ENCODE assay signal across 8 cellular contexts in genomic region chr4:169379688-169380087, GRCh38.
"Had no signal": no experiment of that assay in that cellular context is flagged by ENCODE, and none has a peak within 500 bp of the region (broad histone marks: within the 10 kb centered on the region; RNA-seq: fewer than 3 reads in every experiment).

No MANE protein-coding gene starts in this region.

- DNase-seq: GDM1, GF-D8 had no signal

- FAIRE-seq: G401.6, GM12878, GM12891, GM12892, GM18507, GM19239 had no signal

- ATAC-seq: GM12878 had no signal

- H3K4me3 ChIP-seq: GM12878 had no signal
